In the genomic region with DNA sequence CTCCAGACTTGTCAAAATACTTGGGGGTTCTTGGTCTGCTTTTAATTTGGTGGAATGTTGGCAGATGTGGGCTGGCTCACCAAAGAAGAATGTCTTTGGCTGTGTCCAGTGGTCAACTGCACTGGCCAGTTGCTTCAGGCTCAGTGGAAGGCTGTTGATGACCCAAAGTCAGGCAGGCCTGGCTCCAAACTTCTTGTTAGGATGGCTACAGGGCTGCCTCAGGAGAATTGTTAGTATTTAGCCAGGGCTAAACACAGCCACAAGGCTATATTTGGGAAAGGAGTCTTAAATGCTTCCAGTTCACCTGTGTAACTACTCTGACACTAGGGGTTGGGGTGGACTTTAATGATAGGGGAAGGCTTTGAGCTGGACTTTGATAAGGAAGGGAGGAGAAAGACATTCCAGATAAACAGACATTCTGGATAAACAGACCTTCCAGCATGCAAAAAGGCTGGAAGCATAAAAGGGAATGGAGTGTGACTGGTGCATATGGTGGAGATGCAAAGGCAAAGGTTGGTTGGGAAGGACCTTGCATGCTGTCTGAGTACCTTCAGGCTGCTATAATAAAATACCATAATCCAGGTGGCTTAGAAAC, we compare ENCODE assay signal across 16 cellular contexts.
A peak's percentile ranks its signal among the peaks of the same experiment; 100 is the strongest.
DNase-seq lines count a peak whose midpoint lies in the region; ATAC-seq and TF ChIP-seq lines count a peak whose summit lies in the region.
"Had no signal": no experiment of that assay in that cellular context is flagged by ENCODE, and none has a peak within 500 bp of the region (broad histone marks: within the 10 kb centered on the region; RNA-seq: fewer than 3 reads in every experiment).

No MANE protein-coding gene starts in this region.

- H3K27ac Mint-ChIP-seq in MCF 10A (ENCODE audit: low read depth, unreplicated experiment): peak overlapping the region; percentile 25
- peak overlapping the region; percentile 37 for H3K27ac Mint-ChIP-seq in stimulated activated naive B cell treated with anti-CD40 and anti-IgM and Interleukin-4, amounts not matched to agents 10 μg/mL and 1 μg/mL and 100 μg/mL, for 72 hours

- in situ Hi-C loops in mammary epithelial cell (cut with MboI; ENCODE audit: low sequenced_read_pairs in 2 of 2): no loop called here
- in situ Hi-C loops in astrocyte of the cerebellum (cut with HindIII; ENCODE audit: low sequenced_read_pairs): no loop called here

- H3K27me3 ChIP-seq in mammary epithelial cell (ENCODE audit: insufficient read depth, low read length) (no peaks in the 10 kb centered on the region), left lung (no peaks in the 10 kb centered on the region)
- H3K27me3 ChIP-seq: heart left ventricle, thyroid gland had no signal

- POLR2A ChIA-PET in MCF 10A (lab: Yijun Ruan, JAX): interaction anchor here (0.6 to 2.0 kb wide), 6 partner anchors 8 to 488 kb away, joined by 3 to 6 read pairs (median 4); no protein-coding TSS in a partner anchor

- BruUV-seq in MCF 10A (replicated peaks; lab: Mats Ljungman, UMichigan) (no TSS peak), mammary epithelial cell (replicated peaks; lab: Mats Ljungman, UMichigan) (no TSS peak)

- no peak for DNase-seq in MCF 10A (ENCODE audit: unreplicated experiment)
- DNase-seq in mammary epithelial cell: no peak
- DNase-seq in astrocyte of the cerebellum (ENCODE audit: low read depth): peak; percentile 34
- DNase-seq in left lobe of liver (ENCODE audit: low spot score): no peak
- DNase-seq in stimulated activated naive B cell treated with anti-CD40 and anti-IgM and Interleukin-4, amounts not matched to agents 10 μg/mL and 1 μg/mL and 100 μg/mL, for 72 hours: no peak
- DNase-seq in omental fat pad (ENCODE audit: low spot score): no peak
- no peak for DNase-seq in left lung
- DNase-seq in NCI-H446 treated with DMSO at 0.1 percent for 48 hours (lab: John Stamatoyannopoulos, UW): no peak
- DNase-seq: ACHN; activated gamma-delta T cell treated with Interleukin-2 at 50 U/mL for 16 hours; heart left ventricle; NCI-H2081; NCI-H748 treated with DMSO at 0.1 percent for 48 hours; retina; stimulated activated CD4-positive, alpha-beta T cell treated with anti-CD3 and anti-CD28 coated beads, Interleukin-4, amount 100 ng/mL, for 1 hour; thyroid gland had no signal

- H3K4me3 ChIP-seq in mammary epithelial cell (replicated peaks in 1 of 3; ENCODE audit: insufficient read depth in 1 of 3, low read depth in 2 of 3, low read length in 3 of 3) (no peak overlapping the region), astrocyte of the cerebellum (ENCODE audit: low read depth, low read length) (no peak overlapping the region), left lung (no peak overlapping the region)
- H3K4me3 ChIP-seq: heart left ventricle, thyroid gland had no signal

- H3K27ac ChIP-seq in mammary epithelial cell (ENCODE audit: insufficient read depth, low read depth, low read length) (no peak overlapping the region), left lung (no peak overlapping the region)
- H3K27ac ChIP-seq: heart left ventricle, thyroid gland had no signal

- no peak overlapping the region for H3K4me2 ChIP-seq in mammary epithelial cell (ENCODE audit: insufficient read depth, low read depth, low read length)

- H3K27me3 Mint-ChIP-seq in MCF 10A (ENCODE audit: insufficient read depth, unreplicated experiment): no peaks in the 10 kb centered on the region
- no peaks in the 10 kb centered on the region for H3K27me3 Mint-ChIP-seq in stimulated activated naive B cell treated with anti-CD40 and anti-IgM and Interleukin-4, amounts not matched to agents 10 μg/mL and 1 μg/mL and 100 μg/mL, for 72 hours

- no peak overlapping the region for H3K9ac ChIP-seq in mammary epithelial cell (ENCODE audit: insufficient read depth, low read length)

- H3K4me1 ChIP-seq in mammary epithelial cell (ENCODE audit: insufficient read depth, low read length): no peaks in the 10 kb centered on the region
- no peaks in the 10 kb centered on the region for H3K4me1 ChIP-seq in left lung

- H2AFZ ChIP-seq in mammary epithelial cell (ENCODE audit: low read depth, low read length): no peak overlapping the region

- CTCF ChIA-PET in MCF 10A (lab: Yijun Ruan, JAX): interaction anchor here (0.5 kb wide), 1 partner anchor 490 kb away, joined by 3 read pairs; no protein-coding TSS in a partner anchor
- CTCF ChIA-PET in mammary epithelial cell (lab: Charles Lee; ENCODE audit: low non-redundant PET): no interaction called here

- H3K36me3 ChIP-seq in mammary epithelial cell (ENCODE audit: insufficient read depth, low read length) (no peaks in the 10 kb centered on the region), left lung (no peaks in the 10 kb centered on the region)
- H3K36me3 ChIP-seq: heart left ventricle, thyroid gland had no signal

- no peaks in the 10 kb centered on the region for H3K9me3 Mint-ChIP-seq in MCF 10A (ENCODE audit: unreplicated experiment)
- peaks cover 0 to 5% of the 10 kb centered on the region in 2 donors for H3K9me3 Mint-ChIP-seq in stimulated activated naive B cell treated with anti-CD40 and anti-IgM and Interleukin-4, amounts not matched to agents 10 μg/mL and 1 μg/mL and 100 μg/mL, for 72 hours

- ATAC-seq in left lobe of liver (peak; percentile 55), omental fat pad (ENCODE audit: low FRiP score) (no peak), left lung (no peak)
- ATAC-seq in stimulated activated naive B cell treated with anti-CD40 and anti-IgM and Interleukin-4, amounts not matched to agents 10 μg/mL and 1 μg/mL and 100 μg/mL, for 72 hours (replicated peaks): no peak

- H3K9me3 ChIP-seq in mammary epithelial cell (replicated peaks; ENCODE audit: insufficient read depth, low read length): no peaks in the 10 kb centered on the region
- H3K9me3 ChIP-seq in left lung: no peaks in the 10 kb centered on the region
- H3K9me3 ChIP-seq: heart left ventricle, thyroid gland had no signal

- no peaks in the 10 kb centered on the region for H4K20me1 ChIP-seq in mammary epithelial cell (ENCODE audit: insufficient read depth, low read length)

- dilution Hi-C loops in mammary epithelial cell (cut with HindIII; ENCODE audit: low sequenced_read_pairs): loop anchor here (10.0 kb wide), 1 partner anchor 55 kb away; no protein-coding TSS in a partner anchor

- intact Hi-C loops in MCF 10A (cut with micrococcal nuclease): loop anchor here (5.0 kb wide), 1 partner anchor 113 kb away; no protein-coding TSS in a partner anchor
- intact Hi-C loops in mammary epithelial cell (cut with micrococcal nuclease): no loop called here
- intact Hi-C loops in left lung (cut with DNase I): no loop called here

- H3K36me3 Mint-ChIP-seq in MCF 10A (ENCODE audit: insufficient read depth, unreplicated experiment): peaks cover 100% of the 10 kb centered on the region
- H3K36me3 Mint-ChIP-seq in stimulated activated naive B cell treated with anti-CD40 and anti-IgM and Interleukin-4, amounts not matched to agents 10 μg/mL and 1 μg/mL and 100 μg/mL, for 72 hours: peaks cover 5 to 24% of the 10 kb centered on the region in 2 donors

- no peak for TF ChIP-seq CTCF in MCF 10A (IDR thresholded peaks at IDR 0.05; ENCODE audit: unreplicated experiment)
- no peak for TF ChIP-seq CTCF in mammary epithelial cell (conservative IDR thresholded peaks at IDR 0.05 in 1 of 2, IDR thresholded peaks at IDR 0.05 in 1 of 2; ENCODE audit: extremely low read depth in 1 of 2, insufficient read depth in 1 of 2, low read depth in 1 of 2, low read length in 2 of 2)
- TF ChIP-seq CTCF in astrocyte of the cerebellum (IDR thresholded peaks at IDR 0.05; ENCODE audit: low read depth, low read length, missing control alignments): no peak
- TF ChIP-seq CTCF in omental fat pad (IDR thresholded peaks at IDR 0.05): no peak
- no peak for TF ChIP-seq CTCF in left lung (IDR thresholded peaks at IDR 0.05)

- H3K4me1 Mint-ChIP-seq in MCF 10A (ENCODE audit: insufficient read depth, unreplicated experiment): peaks cover 20% of the 10 kb centered on the region
- H3K4me1 Mint-ChIP-seq in stimulated activated naive B cell treated with anti-CD40 and anti-IgM and Interleukin-4, amounts not matched to agents 10 μg/mL and 1 μg/mL and 100 μg/mL, for 72 hours: peaks cover 35 to 75% of the 10 kb centered on the region in 2 donors

- no peaks in the 10 kb centered on the region for H3K79me2 ChIP-seq in mammary epithelial cell (ENCODE audit: insufficient read depth, low read length)

- H3K4me3 Mint-ChIP-seq in MCF 10A (ENCODE audit: unreplicated experiment): no peak overlapping the region
- H3K4me3 Mint-ChIP-seq in stimulated activated naive B cell treated with anti-CD40 and anti-IgM and Interleukin-4, amounts not matched to agents 10 μg/mL and 1 μg/mL and 100 μg/mL, for 72 hours: no peak overlapping the region
